Comparison of ENCODE assay signal across 16 cellular contexts in genomic region chr12:113697646-113698504, GRCh38.
A peak's percentile ranks its signal among the peaks of the same experiment; 100 is the strongest.
DNase-seq lines count a peak whose midpoint lies in the region; ATAC-seq and TF ChIP-seq lines count a peak whose summit lies in the region.
"Had no signal": no experiment of that assay in that cellular context is flagged by ENCODE, and none has a peak within 500 bp of the region (broad histone marks: within the 10 kb centered on the region; RNA-seq: fewer than 3 reads in every experiment).

No MANE protein-coding gene starts in this region.

- peaks cover 23% of the 10 kb centered on the region for H3K4me1 Mint-ChIP-seq in WTC11
- H3K4me1 Mint-ChIP-seq: activated T-helper 17 cell treated with anti-CD3 and anti-CD28 coated beads, Interleukin-2, amount 50 U/mL, for 72 hours; B cell; mesothelial cell of epicardium had no signal

- no peaks in the 10 kb centered on the region for H3K4me1 ChIP-seq in trophoblast cell (ENCODE audit: control insufficient read depth in 1 of 2, insufficient read depth in 2 of 2, low read length in 2 of 2)
- H3K4me1 ChIP-seq: breast epithelium, psoas muscle had no signal

- no peak overlapping the region for H2AFZ ChIP-seq in trophoblast cell (ENCODE audit: insufficient read depth, low read length, poor library complexity)

- ATAC-seq in WTC11 (peak; percentile 69), HG03196 (IDR thresholded peaks at IDR 0.05; ENCODE audit: unreplicated experiment) (no peak)
- ATAC-seq in activated naive CD4-positive, alpha-beta T cell treated with anti-CD3 and anti-CD28 coated beads, Interleukin-2, amount 50 U/mL, for 72 hours: no peak
- ATAC-seq: activated T-helper 17 cell treated with anti-CD3 and anti-CD28 coated beads, Interleukin-2, amount 50 U/mL, for 72 hours; psoas muscle had no signal

- H3K27ac ChIP-seq in trophoblast cell (ENCODE audit: low read depth, low read length): no peak overlapping the region
- H3K27ac ChIP-seq: breast epithelium, psoas muscle had no signal

- POLR2A ChIA-PET in WTC11 (lab: Charles Lee): no interaction called here

- CTCF ChIA-PET in WTC11 (lab: Charles Lee): interaction anchor here (0.6 to 1.9 kb wide), 6 partner anchors 21 to 305 kb away, joined by 3 to 12 read pairs (median 3); no protein-coding TSS in a partner anchor

- peak overlapping the region; percentile 16; the same call in 1 of the 2 replicates for H3K4me3 Mint-ChIP-seq in WTC11
- H3K4me3 Mint-ChIP-seq: activated T-helper 17 cell treated with anti-CD3 and anti-CD28 coated beads, Interleukin-2, amount 50 U/mL, for 72 hours; B cell; mesothelial cell of epicardium; nephron progenitor cell had no signal

- no peak overlapping the region for H3K4me2 ChIP-seq in trophoblast cell (ENCODE audit: low read length)
- H3K4me2 ChIP-seq: smooth muscle cell had no signal

- H3K27ac Mint-ChIP-seq in WTC11: no peak overlapping the region
- no peak overlapping the region for H3K27ac Mint-ChIP-seq in activated naive CD4-positive, alpha-beta T cell treated with anti-CD3 and anti-CD28 coated beads, Interleukin-2, amount 50 U/mL, for 72 hours
- H3K27ac Mint-ChIP-seq: activated T-helper 17 cell treated with anti-CD3 and anti-CD28 coated beads, Interleukin-2, amount 50 U/mL, for 72 hours; B cell; mesothelial cell of epicardium; nephron progenitor cell had no signal

- DNase-seq in LNCaP clone FGC (ENCODE audit: low read depth) (peak; percentile 78), NCI-H510A (lab: John Stamatoyannopoulos, UW) (peak; percentile 23), WTC11 (ENCODE audit: low spot score) (no peak), trophoblast cell (no peak), mucosa of gallbladder (ENCODE audit: low spot score) (no peak)
- DNase-seq in activated naive CD4-positive, alpha-beta T cell treated with anti-CD3 and anti-CD28 coated beads, Interleukin-2, amount 50 U/mL, for 72 hours (ENCODE audit: low spot score in 2 of 2): no peak
- DNase-seq: activated CD4-positive, CD25-positive, alpha-beta regulatory T cell treated with anti-CD3 and anti-CD28 coated beads, Interleukin-2, amount 50 U/mL, for 72 hours; foreskin fibroblast; nephron progenitor cell; psoas muscle had no signal

- H3K36me3 Mint-ChIP-seq in WTC11: no peaks in the 10 kb centered on the region; the same call in 1 of the 2 replicates
- H3K36me3 Mint-ChIP-seq in activated naive CD4-positive, alpha-beta T cell treated with anti-CD3 and anti-CD28 coated beads, Interleukin-2, amount 50 U/mL, for 72 hours: no peaks in the 10 kb centered on the region
- H3K36me3 Mint-ChIP-seq: mesothelial cell of epicardium had no signal

- H3K4ac ChIP-seq in trophoblast cell (ENCODE audit: low read depth, low read length): no peak overlapping the region

- no peaks in the 10 kb centered on the region for H3K79me2 ChIP-seq in trophoblast cell (ENCODE audit: control insufficient read depth, insufficient read depth, low read length, poor library complexity)

- H2BK120ac ChIP-seq in trophoblast cell (ENCODE audit: insufficient read depth, low read length, poor library complexity): no peak overlapping the region

- no peak overlapping the region for H4K12ac ChIP-seq in trophoblast cell (ENCODE audit: low read depth, low read length)

- no CpG with 5 or more reads among the region's 11 CpGs for WGBS in trophoblast cell (ENCODE audit: extremely low coverage, insufficient coverage, insufficient read length)

- H3K36me3 ChIP-seq in trophoblast cell (ENCODE audit: control insufficient read depth in 1 of 2, insufficient read depth in 2 of 2, low read length in 2 of 2): no peaks in the 10 kb centered on the region
- H3K36me3 ChIP-seq: breast epithelium had no signal

- H4K91ac ChIP-seq in trophoblast cell (ENCODE audit: low read depth, low read length): no peak overlapping the region

- H3K27me3 Mint-ChIP-seq in WTC11 (ENCODE audit: low read depth): peaks cover 10% of the 10 kb centered on the region

- no peaks in the 10 kb centered on the region for H3K79me1 ChIP-seq in trophoblast cell (ENCODE audit: low read length)

- H3K27me3 ChIP-seq in trophoblast cell (ENCODE audit: insufficient read depth, low read length): no peaks in the 10 kb centered on the region

- H2AK5ac ChIP-seq in trophoblast cell (ENCODE audit: low read length): no peak overlapping the region

- no peak overlapping the region for H3K14ac ChIP-seq in trophoblast cell (ENCODE audit: low read length)

- H2BK5ac ChIP-seq in trophoblast cell (ENCODE audit: low read depth, low read length, poor library complexity): no peak overlapping the region

- peak; percentile 25; the same call in 1 of the 2 replicates for TF ChIP-seq CTCF in LNCaP clone FGC (IDR thresholded peaks at IDR 0.05; ENCODE audit: control insufficient read depth, extremely low read depth, insufficient read depth)
- TF ChIP-seq CTCF in WTC11 (IDR thresholded peaks at IDR 0.05): no peak

- H3K4me3 ChIP-seq in LNCaP clone FGC (ENCODE audit: low read depth, low read length) (no peak overlapping the region), trophoblast cell (ENCODE audit: low read depth, low read length) (peak overlapping the region; percentile 41)
- H3K4me3 ChIP-seq: breast epithelium, psoas muscle, smooth muscle cell had no signal

- no peak overlapping the region for H2BK12ac ChIP-seq in trophoblast cell (ENCODE audit: low read length)

- H3K9me3 ChIP-seq in trophoblast cell (ENCODE audit: insufficient read depth, low read depth, low read length): peaks cover 3% of the 10 kb centered on the region
- H3K9me3 ChIP-seq: breast epithelium, psoas muscle had no signal

- H3K23ac ChIP-seq in trophoblast cell (ENCODE audit: low read length): no peak overlapping the region

- H3K18ac ChIP-seq in trophoblast cell (ENCODE audit: low read length): no peak overlapping the region

- H3K9ac ChIP-seq in trophoblast cell (ENCODE audit: low read length): no peak overlapping the region

- no peaks in the 10 kb centered on the region for H3K9me3 Mint-ChIP-seq in WTC11
- no peaks in the 10 kb centered on the region for H3K9me3 Mint-ChIP-seq in activated naive CD4-positive, alpha-beta T cell treated with anti-CD3 and anti-CD28 coated beads, Interleukin-2, amount 50 U/mL, for 72 hours
- H3K9me3 Mint-ChIP-seq: activated T-helper 17 cell treated with anti-CD3 and anti-CD28 coated beads, Interleukin-2, amount 50 U/mL, for 72 hours; mesothelial cell of epicardium; nephron progenitor cell had no signal

- no peak overlapping the region for H4K8ac ChIP-seq in trophoblast cell (ENCODE audit: low read depth, low read length)

TF ChIP-seq in WTC11, 78 proteins besides CTCF, POLR2A, EP300 and RAD21 (continues in another document):
- no peak for TF ChIP-seq RORB (CRISPR knock-in tag; IDR thresholded peaks at IDR 0.05)
- no peak for TF ChIP-seq SOX15 (CRISPR knock-in tag; IDR thresholded peaks at IDR 0.05)
- TF ChIP-seq CREM (CRISPR knock-in tag; IDR thresholded peaks at IDR 0.05): no peak
- no peak for TF ChIP-seq ATF1 (CRISPR knock-in tag; IDR thresholded peaks at IDR 0.05)
- TF ChIP-seq IRF1 (CRISPR knock-in tag; IDR thresholded peaks at IDR 0.05): no peak
- no peak for TF ChIP-seq GRHL2 (CRISPR knock-in tag; IDR thresholded peaks at IDR 0.05; ENCODE audit: insufficient replicate concordance, severe bottlenecking)
- no peak for TF ChIP-seq HMGXB4 (CRISPR knock-in tag; IDR thresholded peaks at IDR 0.05)
- TF ChIP-seq, protein P1, sequence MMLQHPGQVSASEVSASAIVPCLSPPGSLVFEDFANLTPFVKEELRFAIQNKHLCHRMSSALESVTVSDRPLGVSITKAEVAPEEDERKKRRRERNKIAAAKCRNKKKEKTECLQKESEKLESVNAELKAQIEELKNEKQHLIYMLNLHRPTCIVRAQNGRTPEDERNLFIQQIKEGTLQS (CRISPR knock-in tag; conservative IDR thresholded peaks at IDR 0.05): no peak
- TF ChIP-seq AR (CRISPR knock-in tag; IDR thresholded peaks at IDR 0.05): no peak
- TF ChIP-seq HMGA2 (CRISPR knock-in tag; IDR thresholded peaks at IDR 0.05): no peak
- no peak for TF ChIP-seq OVOL2 (CRISPR knock-in tag; IDR thresholded peaks at IDR 0.05; ENCODE audit: borderline replicate concordance)

Comparison
In these comparisons a context has a peak if more than half of its experiments do, and no peak if none do; other contexts are left out.
1. DNase-seq: peak in LNCaP clone FGC (single experiment) and NCI-H510A (single experiment); none in WTC11 (single experiment), trophoblast cell (0 of 2), activated naive CD4-positive, alpha-beta T cell treated with anti-CD3 and anti-CD28 coated beads, Interleukin-2, amount 50 U/mL, for 72 hours (0 of 2) and mucosa of gallbladder (single experiment).